9 cellular contexts compared by ENCODE assay signal in genomic region chr2:43239981-43240761, GRCh38. TPM values are rescaled to one million over a fixed set of nuclear protein-coding genes. Genes with fewer than 3 reads are reported as not detected.
A peak's percentile ranks its signal among the peaks of the same experiment; 100 is the strongest.
DNase-seq lines count a peak whose midpoint lies in the region; ATAC-seq and TF ChIP-seq lines count a peak whose summit lies in the region.
"Had no signal": no experiment of that assay in that cellular context is flagged by ENCODE, and none has a peak within 500 bp of the region (broad histone marks: within the 10 kb centered on the region; RNA-seq: fewer than 3 reads in every experiment).

No MANE protein-coding gene starts in this region.

- H4K5ac ChIP-seq in IMR-90 (ENCODE audit: low read depth, low read length) = no peak overlapping the region

- intact Hi-C loops in IMR-90 (cut with micrococcal nuclease) = no loop called here

- H3K14ac ChIP-seq in IMR-90 (replicated peaks; ENCODE audit: low read depth, low read length) = no peak overlapping the region

- 78% methylated on average over 3 of the region's 13 CpGs; no CpG with 5 or more reads in 1 of the 2 experiments for WGBS in IMR-90 (ENCODE audit: extremely low coverage in 2 of 2, insufficient read length in 1 of 2), 2 experiments

- H3K36me3 ChIP-seq in IMR-90 (ENCODE audit: control insufficient read depth, insufficient read depth, low read length) = no peaks in the 10 kb centered on the region

- no peak overlapping the region for H3K4ac ChIP-seq in IMR-90 (ENCODE audit: low read depth, low read length)

- ATAC-seq in IMR-90 (ENCODE audit: low read depth) = no peak
- ATAC-seq in GM21360 (IDR thresholded peaks at IDR 0.05; ENCODE audit: unreplicated experiment) = no peak

- H2AK9ac ChIP-seq in IMR-90 (replicated peaks; ENCODE audit: low read depth, low read length, poor library complexity) = no peak overlapping the region

- POLR2A ChIA-PET in IMR-90 (lab: Charles Lee; ENCODE audit: unreplicated experiment) = no interaction called here

- H3K79me1 ChIP-seq in IMR-90 (ENCODE audit: low read depth in 1 of 2, low read length in 2 of 2) = no peaks in the 10 kb centered on the region

- H4K20me1 ChIP-seq in IMR-90 (ENCODE audit: insufficient read depth, low read length) = no peaks in the 10 kb centered on the region; the same call in 1 of the 2 replicates

- no peak overlapping the region for H3K4me2 ChIP-seq in IMR-90 (ENCODE audit: low read depth, low read length)

- no peaks in the 10 kb centered on the region for H3K9me3 ChIP-seq in IMR-90 (ENCODE audit: control insufficient read depth, insufficient read depth, low read length)

- H2BK120ac ChIP-seq in IMR-90 (ENCODE audit: low read depth, low read length) = no peak overlapping the region

- TF ChIP-seq CTCF in GM13977 (IDR thresholded peaks at IDR 0.05; ENCODE audit: extremely low read depth, insufficient read depth, missing control alignments) (peak; percentile 36), IMR-90 (conservative IDR thresholded peaks at IDR 0.05; ENCODE audit: low read depth, low read length) (0 out of 2 replicates have a peak, but pooled peaks have one; percentile 6), coronary artery (IDR thresholded peaks at IDR 0.05) (no peak)

- TF ChIP-seq RAD21 in IMR-90 (IDR thresholded peaks at IDR 0.05; ENCODE audit: low read length) = no peak

- DNase-seq in GM13977 (ENCODE audit: low spot score) (peak; percentile 68), IMR-90 (no peak), coronary artery (ENCODE audit: low spot score) (no peak), pons (ENCODE audit: low spot score) (peak; percentile 67), kidney glomerular epithelial cell (lab: John Stamatoyannopoulos, UW) (no peak), Ammon's horn (ENCODE audit: low spot score) (no peak), NCI-H524 treated with DMSO at 0.1 percent for 48 hours (lab: John Stamatoyannopoulos, UW) (no peak)
- DNase-seq: NCI-H82 had no signal

- no TSS peak for BruUV-seq in IMR-90 (replicated peaks; lab: Mats Ljungman, UMichigan)

- H2AFZ ChIP-seq in IMR-90 (replicated peaks; ENCODE audit: low read length, poor library complexity) = no peak overlapping the region

- no peak overlapping the region for H3K9ac ChIP-seq in IMR-90 (ENCODE audit: low read depth, low read length)

- H3K56ac ChIP-seq in IMR-90 (ENCODE audit: extremely low read depth, insufficient read depth, low read length) = no peak overlapping the region

- dilution Hi-C loops in IMR-90 (cut with HindIII; ENCODE audit: low sequenced_read_pairs, unreplicated experiment) = no loop called here

- H3K4me1 ChIP-seq in IMR-90 (ENCODE audit: control insufficient read depth, insufficient read depth, low read length) = no peaks in the 10 kb centered on the region

- H3K9me1 ChIP-seq in IMR-90 (ENCODE audit: insufficient read depth, low read length) = no peaks in the 10 kb centered on the region

- H2BK15ac ChIP-seq in IMR-90 (ENCODE audit: low read depth, low read length) = no peak overlapping the region

- H3K4me3 ChIP-seq in IMR-90 (ENCODE audit: insufficient read depth, low read depth, low read length) = no peak overlapping the region
- no peak overlapping the region for H3K4me3 ChIP-seq in coronary artery

- H4K91ac ChIP-seq in IMR-90 (ENCODE audit: insufficient read depth, low read depth, low read length) = no peak overlapping the region

- CTCF ChIA-PET in IMR-90 (lab: Yijun Ruan, JAX) = interaction anchor here (0.6 to 1.4 kb wide), 2 partner anchors 11 to 289 kb away, joined by 4 to 5 read pairs; no protein-coding TSS in a partner anchor

- no peak overlapping the region for H3K23ac ChIP-seq in IMR-90 (ENCODE audit: low read depth, low read length)

- H3K27me3 ChIP-seq in IMR-90 (ENCODE audit: control insufficient read depth, insufficient read depth, low read length) = no peaks in the 10 kb centered on the region

- H4K8ac ChIP-seq in IMR-90 (ENCODE audit: low read depth in 2 of 2, low read length in 2 of 2) = no peak overlapping the region

- no peak overlapping the region for H2AK5ac ChIP-seq in IMR-90 (ENCODE audit: low read depth, low read length)

- H2BK5ac ChIP-seq in IMR-90 (ENCODE audit: low read depth, low read length, poor library complexity, severe bottlenecking) = no peak overlapping the region

- H2BK20ac ChIP-seq in IMR-90 (ENCODE audit: low read depth, low read length) = no peak overlapping the region

- H3K18ac ChIP-seq in IMR-90 (ENCODE audit: low read depth, low read length) = no peak overlapping the region

- H3K27ac ChIP-seq in IMR-90 (ENCODE audit: insufficient read depth, low read length) = no peak overlapping the region
- H3K27ac ChIP-seq in coronary artery = peak overlapping the region; percentile 1 to 70

- in situ Hi-C loops in GM13977 (cut with MboI; ENCODE audit: low pct_unique_long_range_greater_than_20kb, low sequenced_read_pairs, unreplicated experiment) (loop anchor here (25.0 kb wide), 1 partner anchor 278 kb away; no protein-coding TSS in a partner anchor), IMR-90 (cut with MboI; ENCODE audit: low sequenced_read_pairs) (loop anchor here (10.0 kb wide), 1 partner anchor 385 kb away; no protein-coding TSS in a partner anchor)

- TF ChIP-seq POLR2A in IMR-90 (IDR thresholded peaks at IDR 0.05; ENCODE audit: low read depth, low read length) = no peak

TF ChIP-seq in IMR-90, 13 proteins besides CTCF, POLR2A, EP300 and RAD21:
- no peak for TF ChIP-seq CHD1 (IDR thresholded peaks at IDR 0.05; ENCODE audit: low read depth, low read length)
- no peak for TF ChIP-seq MXI1 (IDR thresholded peaks at IDR 0.05; ENCODE audit: borderline replicate concordance, low read depth, low read length)
- no peak for TF ChIP-seq BHLHE40 (IDR thresholded peaks at IDR 0.05; ENCODE audit: low read depth, low read length)
- no peak for TF ChIP-seq CEBPB (IDR thresholded peaks at IDR 0.05; ENCODE audit: low read depth, low read length)
- no peak for TF ChIP-seq SMC3 (IDR thresholded peaks at IDR 0.05; ENCODE audit: low read depth, low read length)
- no peak for TF ChIP-seq MAZ (IDR thresholded peaks at IDR 0.05; ENCODE audit: borderline replicate concordance, low read depth, low read length)
- TF ChIP-seq RCOR1 (IDR thresholded peaks at IDR 0.05; ENCODE audit: insufficient replicate concordance, low read length) = no peak
- no peak for TF ChIP-seq FOS (IDR thresholded peaks at IDR 0.05; ENCODE audit: low read depth, low read length)
- TF ChIP-seq, protein P1, sequence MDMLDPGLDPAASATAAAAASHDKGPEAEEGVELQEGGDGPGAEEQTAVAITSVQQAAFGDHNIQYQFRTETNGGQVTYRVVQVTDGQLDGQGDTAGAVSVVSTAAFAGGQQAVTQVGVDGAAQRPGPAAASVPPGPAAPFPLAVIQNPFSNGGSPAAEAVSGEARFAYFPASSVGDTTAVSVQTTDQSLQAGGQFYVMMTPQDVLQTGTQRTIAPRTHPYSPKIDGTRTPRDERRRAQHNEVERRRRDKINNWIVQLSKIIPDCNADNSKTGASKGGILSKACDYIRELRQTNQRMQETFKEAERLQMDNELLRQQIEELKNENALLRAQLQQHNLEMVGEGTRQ (IDR thresholded peaks at IDR 0.05; ENCODE audit: low read depth, low read length) = no peak
- no peak for TF ChIP-seq RFX5 (IDR thresholded peaks at IDR 0.05; ENCODE audit: low read depth, low read length)
- TF ChIP-seq MAFK (IDR thresholded peaks at IDR 0.05; ENCODE audit: low read depth, low read length) = no peak
- TF ChIP-seq ELK1 (IDR thresholded peaks at IDR 0.05; ENCODE audit: borderline replicate concordance, low read depth, low read length) = no peak
- no peak for TF ChIP-seq NFE2L2 (IDR thresholded peaks at IDR 0.05; ENCODE audit: low read depth, low read length)

RNA-seq across cellular contexts. Expression of gene ZFP36L2, which starts 13.8 kb away (rescaled TPM):
- 1.8 and 2.2 TPM in 2 replicates for total RNA-seq in IMR-90 (2012; rRNA removed)
- 20.1 and 20.8 TPM in 2 replicates for polyA plus RNA-seq in IMR-90 (2012; rRNA removed)
- polyA plus RNA-seq in IMR-90 (2012; cell fraction: cytosol; rRNA removed) = 8.6 and 34.8 TPM in 2 replicates
- polyA plus RNA-seq in IMR-90 (2012; cell fraction: nucleus; rRNA removed; ENCODE audit: low replicate concordance) = 19.6 and 31.4 TPM in 2 replicates

Comparison
In these comparisons a context has a peak if more than half of its experiments do, and no peak if none do; other contexts are left out.
1. DNase-seq: peak in GM13977 (single experiment) and pons (single experiment); none in IMR-90 (single experiment), coronary artery (single experiment), kidney glomerular epithelial cell (single experiment), Ammon's horn (single experiment) and NCI-H524 treated with DMSO at 0.1 percent for 48 hours (single experiment).